Comparison of ENCODE assay signal across 9 cellular contexts in genomic region chr1:10960954-10961833, GRCh38. TPM values are rescaled to one million over a fixed set of nuclear protein-coding genes. Genes with fewer than 3 reads are reported as not detected.
A peak's percentile ranks its signal among the peaks of the same experiment; 100 is the strongest.
DNase-seq lines count a peak whose midpoint lies in the region; ATAC-seq and TF ChIP-seq lines count a peak whose summit lies in the region.
"Had no signal": no experiment of that assay in that cellular context is flagged by ENCODE, and none has a peak within 500 bp of the region (broad histone marks: within the 10 kb centered on the region; RNA-seq: fewer than 3 reads in every experiment).

No MANE protein-coding gene starts in this region.

- H3K4me1 ChIP-seq in CD4-positive, alpha-beta memory T cell (ENCODE audit: insufficient read depth, low read length) = peaks cover 6% of the 10 kb centered on the region
- H3K4me1 ChIP-seq in left lung = peaks cover 5 to 15% of the 10 kb centered on the region in 2 donors

- POLR2A ChIA-PET in CD4-positive, alpha-beta memory T cell (lab: Charles Lee; ENCODE audit: partially characterized antibody) = no interaction called here

- peaks cover 7 to 9% of the 10 kb centered on the region in 2 donors for H3K27me3 Mint-ChIP-seq in CD4-positive, alpha-beta memory T cell
- H3K27me3 Mint-ChIP-seq in chondrocyte (ENCODE audit: low read depth) = peaks cover 26% of the 10 kb centered on the region

- peak; percentile 78 for ATAC-seq in left lung
- ATAC-seq in GM21576 (IDR thresholded peaks at IDR 0.05; ENCODE audit: unreplicated experiment) = no peak

- peak overlapping the region in 1 of 8 donors; percentile 13 for H3K4me3 Mint-ChIP-seq in CD4-positive, alpha-beta memory T cell
- no peak overlapping the region for H3K4me3 Mint-ChIP-seq in chondrocyte (ENCODE audit: unreplicated experiment)
- H3K4me3 Mint-ChIP-seq: T-helper 1 cell treated with Interleukin-12 subunit alpha and Interleukin-12 subunit beta and Interleukin-4 antibody, amounts not matched to agents 30 μg/mL and 1 μg/mL, for 36 hours had no signal

- peak; percentile 64 to 73 (median 67) for DNase-seq in CD4-positive, alpha-beta memory T cell
- DNase-seq in HCEC 1CT (peak; percentile 38), NCI-H2196 treated with DMSO at 0.1 percent for 48 hours (lab: John Stamatoyannopoulos, UW; ENCODE audit: unreplicated experiment) (peak; percentile 57), chondrocyte (ENCODE audit: low spot score) (no peak), left lung (peak; percentile 82 to 93)
- peak; percentile 66 for DNase-seq in activated CD4-positive, alpha-beta T cell treated with anti-CD3 and anti-CD28 coated beads for 1 hour
- peak; percentile 78 to 91 for DNase-seq in stimulated activated CD4-positive, alpha-beta T cell treated with anti-CD3 and anti-CD28 coated beads, Interleukin-4, amount 100 ng/mL, for 48 hours (ENCODE audit: low read depth in 2 of 2)

- no peaks in the 10 kb centered on the region for H3K36me3 Mint-ChIP-seq in CD4-positive, alpha-beta memory T cell
- no peaks in the 10 kb centered on the region for H3K36me3 Mint-ChIP-seq in chondrocyte (ENCODE audit: low read depth)

- H3K9me3 ChIP-seq in CD4-positive, alpha-beta memory T cell (ENCODE audit: control insufficient read depth in 1 of 2, low read length in 2 of 2) = no peaks in the 10 kb centered on the region
- no peaks in the 10 kb centered on the region for H3K9me3 ChIP-seq in left lung

- peak; percentile 87 for TF ChIP-seq CTCF in chondrocyte (IDR thresholded peaks at IDR 0.05)
- peak; percentile 84 to 92 for TF ChIP-seq CTCF in left lung (IDR thresholded peaks at IDR 0.05)

- H3K27ac ChIP-seq in CD4-positive, alpha-beta memory T cell (ENCODE audit: low read depth, low read length) = no peak overlapping the region
- no peak overlapping the region for H3K27ac ChIP-seq in left lung

- no peak overlapping the region for H3K4me3 ChIP-seq in CD4-positive, alpha-beta memory T cell (ENCODE audit: low read length in 2 of 2)
- H3K4me3 ChIP-seq in left lung = no peak overlapping the region

- no peak overlapping the region for H3K27ac Mint-ChIP-seq in CD4-positive, alpha-beta memory T cell
- H3K27ac Mint-ChIP-seq in chondrocyte (ENCODE audit: unreplicated experiment) = no peak overlapping the region
- H3K27ac Mint-ChIP-seq: T-helper 1 cell treated with Interleukin-12 subunit alpha and Interleukin-12 subunit beta and Interleukin-4 antibody, amounts not matched to agents 30 μg/mL and 1 μg/mL, for 36 hours had no signal

- H3K36me3 ChIP-seq in CD4-positive, alpha-beta memory T cell (ENCODE audit: insufficient read depth, low read length) = no peaks in the 10 kb centered on the region
- no peaks in the 10 kb centered on the region for H3K36me3 ChIP-seq in left lung

- H3K4me1 Mint-ChIP-seq in CD4-positive, alpha-beta memory T cell = peaks cover 4 to 13% (median 11%) of the 10 kb centered on the region in 4 donors
- H3K4me1 Mint-ChIP-seq in chondrocyte (ENCODE audit: low read depth) = peaks cover 5% of the 10 kb centered on the region

- CTCF ChIA-PET in CD4-positive, alpha-beta memory T cell (lab: Charles Lee; ENCODE audit: partially characterized antibody) = interaction anchor here (0.7 to 0.8 kb wide), 2 partner anchors 25 to 65 kb away, joined by 3 to 4 read pairs; no protein-coding TSS in a partner anchor

- intact Hi-C loops in CD4-positive, alpha-beta memory T cell (cut with micrococcal nuclease) = no loop called here
- intact Hi-C loops in left lung (cut with DNase I) = no loop called here

- H3K9me3 Mint-ChIP-seq in CD4-positive, alpha-beta memory T cell = no peaks in the 10 kb centered on the region
- H3K9me3 Mint-ChIP-seq in chondrocyte (ENCODE audit: low read depth) = no peaks in the 10 kb centered on the region
- H3K9me3 Mint-ChIP-seq: T-helper 1 cell treated with Interleukin-12 subunit alpha and Interleukin-12 subunit beta and Interleukin-4 antibody, amounts not matched to agents 30 μg/mL and 1 μg/mL, for 36 hours had no signal

- H3K27me3 ChIP-seq in CD4-positive, alpha-beta memory T cell (ENCODE audit: insufficient read depth, low read length) = no peaks in the 10 kb centered on the region
- peaks cover 0 to 12% of the 10 kb centered on the region in 2 donors for H3K27me3 ChIP-seq in left lung

RNA-seq across cellular contexts. Expression of gene TARDBP, which starts 51.3 kb away (rescaled TPM):
- total RNA-seq in CD4-positive, alpha-beta memory T cell = 100 to 1,000 TPM; 194 to 195 TPM
- polyA plus RNA-seq in CD4-positive, alpha-beta memory T cell = 10 to 100 TPM; 54.0 to 99.4 TPM
- total RNA-seq in chondrocyte (97.8 to 119 TPM (median 103 TPM) in 3 replicates), left lung (100 to 1,000 TPM; 119 to 126 TPM)
